1 cellular context compared by ENCODE assay signal in the genomic region with DNA sequence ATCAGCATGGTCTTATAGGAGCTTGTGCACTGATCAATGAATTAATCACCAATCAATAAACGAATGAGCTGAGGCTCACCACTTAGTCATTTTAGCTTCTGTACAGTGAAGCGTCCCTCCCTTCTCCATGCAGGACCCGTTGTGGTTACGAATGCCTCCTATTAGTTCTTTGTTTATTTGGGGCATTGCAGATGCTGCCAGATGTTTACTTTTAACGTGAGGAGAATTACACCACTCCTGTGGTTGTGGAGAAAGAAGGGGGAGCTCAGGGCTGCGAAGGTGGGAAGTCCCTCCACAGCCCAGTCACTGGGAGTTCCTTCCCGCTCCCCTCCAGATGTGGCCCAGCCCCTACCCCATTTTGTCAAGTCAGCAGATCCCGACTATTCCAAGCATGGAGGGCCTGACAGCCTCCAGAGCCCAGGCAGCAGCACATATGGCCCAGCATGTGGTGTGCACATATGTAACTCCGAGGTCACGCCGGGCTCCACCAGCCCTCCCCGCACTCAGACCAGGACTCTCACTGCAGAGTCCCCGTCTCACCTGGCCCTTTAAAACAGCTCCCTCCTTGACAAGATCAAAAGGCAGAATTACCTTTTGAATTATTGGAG.
TF ChIP-seq lines count a peak whose summit lies in the region.

No MANE protein-coding gene starts in this region.

TF ChIP-seq in H1, 55 proteins besides CTCF, POLR2A, EP300 and RAD21:
- TF ChIP-seq SP2 (IDR thresholded peaks at IDR 0.05; ENCODE audit: low read length) = no peak
- TF ChIP-seq MAFK (IDR thresholded peaks at IDR 0.05; ENCODE audit: low read depth, low read length) = peak; percentile 88
